Comparison of ENCODE assay signal across 24 cellular contexts in genomic region chr13:98222816-98223215, GRCh38. TPM values are rescaled to one million over a fixed set of nuclear protein-coding genes. Genes with fewer than 3 reads are reported as not detected.
DNase-seq lines count a peak whose midpoint lies in the region; ATAC-seq, FAIRE-seq and TF ChIP-seq lines count a peak whose summit lies in the region.
"Had no signal": no experiment of that assay in that cellular context is flagged by ENCODE, and none has a peak within 500 bp of the region (broad histone marks: within the 10 kb centered on the region; RNA-seq: fewer than 3 reads in every experiment).

No MANE protein-coding gene starts in this region.

- ATAC-seq in IMR-90 (ENCODE audit: low read depth) (no peak), K562 (peak; percentile 86)
- ATAC-seq: HCT116 had no signal

- H3K9me3 ChIP-seq in IMR-90 (ENCODE audit: control insufficient read depth, insufficient read depth, low read length) (no peaks in the 10 kb centered on the region), K562 (replicated peaks; ENCODE audit: control insufficient read depth, insufficient read depth, low read depth, low read length) (no peaks in the 10 kb centered on the region), mesenchymal stem cell (ENCODE audit: control insufficient read depth, low read length) (no peaks in the 10 kb centered on the region), stomach (no peaks in the 10 kb centered on the region), sigmoid colon (no peaks in the 10 kb centered on the region)

- no peaks in the 10 kb centered on the region for H3K79me2 ChIP-seq in K562 (ENCODE audit: control insufficient read depth, insufficient read depth, low read length)

- dilution Hi-C loops in IMR-90 (cut with HindIII; ENCODE audit: low sequenced_read_pairs, unreplicated experiment): no loop called here

- no peak overlapping the region for H2BK120ac ChIP-seq in IMR-90 (ENCODE audit: low read depth, low read length)
- H2BK120ac ChIP-seq in mesenchymal stem cell (ENCODE audit: low read depth, low read length): no peak overlapping the region

- H3K56ac ChIP-seq in IMR-90 (ENCODE audit: extremely low read depth, insufficient read depth, low read length): no peak overlapping the region

- 0 out of 2 replicates have a peak overlapping the region, but pooled peaks have one; percentile 1 for H3K27ac ChIP-seq in IMR-90 (ENCODE audit: insufficient read depth, low read length)
- H3K27ac ChIP-seq in K562 (ENCODE audit: extremely low read depth, low read depth, low read length): no peak overlapping the region
- H3K27ac ChIP-seq in mesenchymal stem cell (ENCODE audit: low read length, poor library complexity, severe bottlenecking): no peak overlapping the region
- peak overlapping the region; percentile 58 to 75 (median 72) for H3K27ac ChIP-seq in stomach
- H3K27ac ChIP-seq in sigmoid colon: no peak overlapping the region
- H3K27ac ChIP-seq: PC-9, SK-N-MC had no signal

- H2AK9ac ChIP-seq in IMR-90 (replicated peaks; ENCODE audit: low read depth, low read length, poor library complexity): no peak overlapping the region

- no peak overlapping the region for H3K4me3 ChIP-seq in IMR-90 (ENCODE audit: insufficient read depth, low read depth, low read length)
- H3K4me3 ChIP-seq in K562: no peak overlapping the region
- no peak overlapping the region for H3K4me3 ChIP-seq in mesenchymal stem cell (ENCODE audit: insufficient read depth in 1 of 2, low read depth in 1 of 2, low read length in 2 of 2)
- H3K4me3 ChIP-seq in stomach: no peak overlapping the region
- H3K4me3 ChIP-seq in sigmoid colon: no peak overlapping the region
- H3K4me3 ChIP-seq: MG63, PC-9, SK-N-MC had no signal

- H3K27me3 ChIP-seq in IMR-90 (ENCODE audit: control insufficient read depth, insufficient read depth, low read length) (no peaks in the 10 kb centered on the region), K562 (ENCODE audit: control insufficient read depth in 2 of 2, insufficient read depth in 2 of 2, low read length in 2 of 2) (peaks cover 8 to 30% of the 10 kb centered on the region in 2 experiments; a peak in 4 of 5 replicates), mesenchymal stem cell (ENCODE audit: control insufficient read depth in 1 of 2, insufficient read depth in 1 of 2, low read length in 2 of 2) (no peaks in the 10 kb centered on the region), stomach (no peaks in the 10 kb centered on the region), sigmoid colon (no peaks in the 10 kb centered on the region)
- H3K27me3 ChIP-seq: MG63 had no signal

- H3K4me1 ChIP-seq in IMR-90 (ENCODE audit: control insufficient read depth, insufficient read depth, low read length) (peaks cover 27% of the 10 kb centered on the region), K562 (replicated peaks in 1 of 2; ENCODE audit: control insufficient read depth in 2 of 2, insufficient read depth in 2 of 2, low read length in 2 of 2) (peaks cover 0 to 4% of the 10 kb centered on the region in 2 experiments; a peak in 3 of 5 replicates), mesenchymal stem cell (ENCODE audit: control insufficient read depth, insufficient read depth, low read depth, low read length) (peaks cover 16% of the 10 kb centered on the region), stomach (peaks cover 39 to 64% (median 51%) of the 10 kb centered on the region in 4 donors), sigmoid colon (peaks cover 0 to 67% (median 40%) of the 10 kb centered on the region in 4 donors)

- H3K23ac ChIP-seq in IMR-90 (ENCODE audit: low read depth, low read length) (no peak overlapping the region), mesenchymal stem cell (ENCODE audit: low read length in 2 of 2) (no peak overlapping the region)

- TF ChIP-seq CTCF in IMR-90 (conservative IDR thresholded peaks at IDR 0.05; ENCODE audit: low read depth, low read length): no peak
- no peak for TF ChIP-seq CTCF in K562 (IDR thresholded peaks at IDR 0.05 in 2 of 3, conservative IDR thresholded peaks at IDR 0.05 in 1 of 3; ENCODE audit: insufficient read depth in 2 of 3, low read depth in 1 of 3, low read length in 3 of 3)
- no peak for TF ChIP-seq CTCF in stomach (IDR thresholded peaks at IDR 0.05)
- no peak for TF ChIP-seq CTCF in sigmoid colon (IDR thresholded peaks at IDR 0.05)

- FAIRE-seq in K562 (lab: Jason Lieb, UNC): no peak
- FAIRE-seq: A204.1, D721Med, GM19239 had no signal

- H2AFZ ChIP-seq in IMR-90 (replicated peaks; ENCODE audit: low read length, poor library complexity) (no peak overlapping the region), K562 (ENCODE audit: low read depth, low read length) (no peak overlapping the region), mesenchymal stem cell (ENCODE audit: low read depth, low read length) (no peak overlapping the region)
- H2AFZ ChIP-seq: PC-9 had no signal

- 100% methylated on average over 1 of the region's 7 CpGs; no CpG with 5 or more reads in 1 of the 2 experiments for WGBS in IMR-90 (ENCODE audit: extremely low coverage in 2 of 2, insufficient read length in 1 of 2), 2 experiments
- 0% methylated on average over 5 of the region's 7 CpGs for WGBS in K562 (ENCODE audit: insufficient coverage, low coverage, missing lambda C conversion rate)
- 90% methylated on average over 7 of the region's 7 CpGs for WGBS in mesenchymal stem cell
- 53 to 73% (median 57%) methylated on average over 7 of the region's 7 CpGs for WGBS in stomach, 5 donors
- 48 to 78% methylated on average over 7 of the region's 7 CpGs for WGBS in sigmoid colon, 2 donors

- CTCF ChIA-PET in IMR-90 (lab: Yijun Ruan, JAX): no interaction called here
- CTCF ChIA-PET in K562 (lab: Yijun Ruan, JAX; ENCODE audit: low intra/inter-chr PET ratio): no interaction called here

- H3K9me1 ChIP-seq in IMR-90 (ENCODE audit: insufficient read depth, low read length): peaks cover 33% of the 10 kb centered on the region
- no peaks in the 10 kb centered on the region for H3K9me1 ChIP-seq in K562 (ENCODE audit: control insufficient read depth, insufficient read depth, low read length)

- POLR2A ChIA-PET in IMR-90 (lab: Charles Lee; ENCODE audit: unreplicated experiment) (no interaction called here), K562 (lab: Yijun Ruan, JAX) (interaction anchor here (0.7 kb wide), 1 partner anchor 348 kb away, joined by 3 read pairs; no protein-coding TSS in a partner anchor)

- H4K20me1 ChIP-seq in IMR-90 (ENCODE audit: insufficient read depth, low read length) (peaks cover 15% of the 10 kb centered on the region; the same call in 1 of the 2 replicates), K562 (replicated peaks; ENCODE audit: control insufficient read depth, insufficient read depth, low read length) (no peaks in the 10 kb centered on the region; the same call in 1 of the 2 replicates)

- H3K18ac ChIP-seq in IMR-90 (ENCODE audit: low read depth, low read length) (no peak overlapping the region), mesenchymal stem cell (ENCODE audit: low read depth in 1 of 2, low read length in 2 of 2) (peak overlapping the region in 1 of 2 experiments; percentile 48)

- H4K8ac ChIP-seq in IMR-90 (ENCODE audit: low read depth in 2 of 2, low read length in 2 of 2) (peak overlapping the region in 1 of 2 experiments; percentile 13; a peak in 1 of 4 replicates), mesenchymal stem cell (ENCODE audit: low read length) (no peak overlapping the region)

- TF ChIP-seq RAD21 in IMR-90 (IDR thresholded peaks at IDR 0.05; ENCODE audit: low read length) (no peak), K562 (CRISPR knock-in tag; conservative IDR thresholded peaks at IDR 0.05 in 1 of 2, IDR thresholded peaks at IDR 0.05 in 1 of 2) (no peak)

- BruUV-seq in IMR-90 (replicated peaks; lab: Mats Ljungman, UMichigan) (no TSS peak), K562 (replicated peaks; lab: Mats Ljungman, UMichigan) (no TSS peak)

- H3K79me1 ChIP-seq in IMR-90 (ENCODE audit: low read depth in 1 of 2, low read length in 2 of 2): peaks cover 59 to 92% of the 10 kb centered on the region in 2 experiments
- H3K79me1 ChIP-seq in mesenchymal stem cell (replicated peaks; ENCODE audit: low read length, poor library complexity, severe bottlenecking): peaks cover 37% of the 10 kb centered on the region

- H3K9ac ChIP-seq in IMR-90 (ENCODE audit: low read depth, low read length): no peak overlapping the region
- no peak overlapping the region for H3K9ac ChIP-seq in K562 (ENCODE audit: insufficient read depth in 1 of 2, low read depth in 2 of 2, low read length in 2 of 2)
- H3K9ac ChIP-seq in mesenchymal stem cell (ENCODE audit: low read length): no peak overlapping the region

- H2BK20ac ChIP-seq in IMR-90 (ENCODE audit: low read depth, low read length): no peak overlapping the region

- no peak overlapping the region for H2BK5ac ChIP-seq in IMR-90 (ENCODE audit: low read depth, low read length, poor library complexity, severe bottlenecking)
- no peak overlapping the region for H2BK5ac ChIP-seq in mesenchymal stem cell (ENCODE audit: low read depth, low read length, poor library complexity, severe bottlenecking)

- in situ Hi-C loops in IMR-90 (cut with MboI; ENCODE audit: low sequenced_read_pairs) (no loop called here), K562 (cut with MboI) (no loop called here)

- H3K36me3 ChIP-seq in IMR-90 (ENCODE audit: control insufficient read depth, insufficient read depth, low read length) (peaks cover 17% of the 10 kb centered on the region), K562 (ENCODE audit: control insufficient read depth, insufficient read depth, low read length) (no peaks in the 10 kb centered on the region), mesenchymal stem cell (ENCODE audit: control insufficient read depth in 1 of 2, insufficient read depth in 2 of 2, low read depth in 1 of 2, low read length in 2 of 2) (peaks cover 9 to 17% of the 10 kb centered on the region in 2 experiments), stomach (no peaks in the 10 kb centered on the region), sigmoid colon (no peaks in the 10 kb centered on the region)
- H3K36me3 ChIP-seq: MG63 had no signal

- no peak for TF ChIP-seq EP300 in K562 (IDR thresholded peaks at IDR 0.05; ENCODE audit: low read length)
- TF ChIP-seq EP300 in stomach (IDR thresholded peaks at IDR 0.05): no peak
- TF ChIP-seq EP300 in sigmoid colon (IDR thresholded peaks at IDR 0.05): no peak

- no peak for TF ChIP-seq POLR2A in IMR-90 (IDR thresholded peaks at IDR 0.05; ENCODE audit: low read depth, low read length)
- no peak for TF ChIP-seq POLR2A in K562 (conservative IDR thresholded peaks at IDR 0.05)
- no peak for TF ChIP-seq POLR2A in stomach (IDR thresholded peaks at IDR 0.05)
- TF ChIP-seq POLR2A in sigmoid colon (IDR thresholded peaks at IDR 0.05): no peak

- H2BK12ac ChIP-seq in mesenchymal stem cell (ENCODE audit: low read length in 2 of 2): no peak overlapping the region

- no peak overlapping the region for H3K4me2 ChIP-seq in IMR-90 (ENCODE audit: low read depth, low read length)
- no peak overlapping the region; the same call in 1 of the 2 replicates for H3K4me2 ChIP-seq in K562 (ENCODE audit: insufficient read depth, low read length)
- H3K4me2 ChIP-seq in mesenchymal stem cell (ENCODE audit: low read length, poor library complexity, severe bottlenecking): no peak overlapping the region
- H3K4me2 ChIP-seq: PC-9 had no signal

- DNase-seq in IMR-90: no peak
- peak; percentile 58 to 75 (median 64) for DNase-seq in K562 (ENCODE audit: extremely low read depth in 1 of 4, low spot score in 3 of 4)
- DNase-seq in mesenchymal stem cell: no peak
- DNase-seq in stomach: no peak
- DNase-seq in globus pallidus (ENCODE audit: low spot score): no peak
- DNase-seq in anterior cingulate cortex (lab: John Stamatoyannopoulos, UW): no peak
- no peak for DNase-seq in sigmoid colon
- DNase-seq: DMS53, GOT3, MG63, NCI-H1436, NCI-H187 treated with DMSO at 0.1 percent for 48 hours, NCI-H2107, PC-9, RPMI8226, SHP77 treated with DMSO at 0.1 percent for 48 hours had no signal

- intact Hi-C loops in IMR-90 (cut with micrococcal nuclease): no loop called here
- intact Hi-C loops in K562 (cut with micrococcal nuclease): no loop called here
- intact Hi-C loops in stomach (cut with DNase I; ENCODE audit: low total_unique reads): no loop called here
- intact Hi-C loops in sigmoid colon (cut with DNase I): no loop called here

- H3K14ac ChIP-seq in IMR-90 (replicated peaks; ENCODE audit: low read depth, low read length) (no peak overlapping the region), mesenchymal stem cell (ENCODE audit: low read length in 2 of 2) (no peak overlapping the region)

- H2BK15ac ChIP-seq in IMR-90 (ENCODE audit: low read depth, low read length) (no peak overlapping the region), mesenchymal stem cell (ENCODE audit: low read depth, poor library complexity, severe bottlenecking) (no peak overlapping the region)

- H2AK5ac ChIP-seq in IMR-90 (ENCODE audit: low read depth, low read length) (peak overlapping the region; percentile 43; the same call in 1 of the 2 replicates), mesenchymal stem cell (ENCODE audit: low read length, severe bottlenecking) (no peak overlapping the region)

- H4K91ac ChIP-seq in IMR-90 (ENCODE audit: insufficient read depth, low read depth, low read length): no peak overlapping the region
- H4K91ac ChIP-seq in mesenchymal stem cell (ENCODE audit: low read length): peak overlapping the region; percentile 88

- no peak overlapping the region for H4K5ac ChIP-seq in IMR-90 (ENCODE audit: low read depth, low read length)

- H3K4ac ChIP-seq in IMR-90 (ENCODE audit: low read depth, low read length) (peak overlapping the region; percentile 28; the same call in 1 of the 2 replicates), mesenchymal stem cell (ENCODE audit: low read depth in 1 of 2, low read length in 2 of 2) (no peak overlapping the region)

RNA-seq across cellular contexts. Expression of gene RNF113B, which starts 45.7 kb away (rescaled TPM):
- total RNA-seq in IMR-90 (2012; rRNA removed) (not detected in 2 replicates), K562 (2014; rRNA removed) (not detected in 2 replicates), K562 (2014; rRNA removed; fragmentation: Illumina TruSeq; extraction: Trizol) (not detected in 2 replicates), K562 (2015; rRNA removed; fragmentation: Illumina TruSeq; extraction: Trizol) (0.11 TPM in 1 of 2 replicates, not detected in the other), K562 (2021) (not detected in 2 replicates), stomach (not detected), sigmoid colon (not detected)
- polyA plus RNA-seq in IMR-90 (2012; rRNA removed) (not detected in 2 replicates), K562 (2011; rRNA removed) (not detected in 2 replicates), K562 (2014; fragmentation: Illumina TruSeq; extraction: Trizol) (0.09 TPM in 1 of 2 replicates, not detected in the other), K562 (2014; fragmentation: Nextera tagmentation; extraction: Ambion mirVana) (not detected), K562 (2014; rRNA removed) (not detected in 2 replicates), stomach (not detected), sigmoid colon (not detected)
- not detected in 2 replicates for polyA plus RNA-seq in IMR-90 (2012; cell fraction: cytosol; rRNA removed)
- not detected in 2 replicates for polyA plus RNA-seq in IMR-90 (2012; cell fraction: nucleus; rRNA removed; ENCODE audit: low replicate concordance)
- total RNA-seq in K562 (2011; cell fraction: chromatin; rRNA removed; ENCODE audit: low replicate concordance): not detected in 2 replicates
- not detected in 2 replicates for total RNA-seq in K562 (2011; cell fraction: nucleolus; rRNA removed)
- not detected in 2 replicates for total RNA-seq in K562 (2011; cell fraction: nucleoplasm; rRNA removed)
- not detected in 2 replicates for polyA plus RNA-seq in K562 (2011; cell fraction: cytosol; rRNA removed)
- polyA plus RNA-seq in K562 (2011; cell fraction: nucleus; rRNA removed): not detected in 2 replicates
- polyA plus RNA-seq in K562 (2012): 0.10 and 0.32 TPM in 2 replicates
- not detected in 2 replicates for polyA minus RNA-seq in K562 (2011; rRNA and poly(A)+ RNA removed)
- polyA minus RNA-seq in K562 (2011; cell fraction: cytosol; rRNA and poly(A)+ RNA removed): not detected in 2 replicates
- polyA minus RNA-seq in K562 (2011; cell fraction: nucleus; rRNA and poly(A)+ RNA removed): not detected in 2 replicates
- not detected for polyA plus RNA-seq in mesenchymal stem cell (2013, experiment 1 of 2)
- not detected for polyA plus RNA-seq in mesenchymal stem cell (2013, experiment 2 of 2)
- total RNA-seq: LHCN-M2, NCI-H460, PC-9 had no signal
- polyA plus RNA-seq: CD14-positive monocyte had no signal

Comparison
In these comparisons a context has a peak if more than half of its experiments do, and no peak if none do; other contexts are left out.
1. DNase-seq: peak in K562 (4 of 4); none in IMR-90 (single experiment), mesenchymal stem cell (single experiment), stomach (single experiment), globus pallidus (single experiment), anterior cingulate cortex (0 of 58) and sigmoid colon (single experiment).
2. H3K27ac ChIP-seq: peak in IMR-90 (single experiment) and stomach (5 of 5); none in K562 (single experiment), mesenchymal stem cell (single experiment) and sigmoid colon (0 of 4).